In the genomic region with DNA sequence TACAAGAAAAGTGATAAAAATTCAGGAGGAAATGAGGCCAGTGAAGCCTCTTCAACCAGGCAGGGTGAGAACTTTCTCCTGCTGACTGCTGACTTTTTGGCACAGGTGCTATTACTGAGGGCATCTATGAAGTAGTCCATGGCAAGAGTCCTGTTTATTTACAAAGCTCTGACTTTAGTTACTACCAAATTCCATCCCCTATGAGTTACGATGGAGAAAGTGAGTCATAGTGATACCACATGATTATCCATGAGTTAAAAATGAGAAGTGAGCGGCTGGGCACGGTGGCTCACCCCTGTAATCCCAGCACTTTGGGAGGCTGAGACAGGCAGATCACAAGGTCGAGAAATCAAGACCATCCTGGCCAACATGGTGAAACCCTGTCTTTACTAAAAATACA, we compare ENCODE assay signal across 17 cellular contexts. TPM values are rescaled to one million over a fixed set of nuclear protein-coding genes. Genes with fewer than 3 reads are reported as not detected.
DNase-seq lines count a peak whose midpoint lies in the region; ATAC-seq and TF ChIP-seq lines count a peak whose summit lies in the region.
"Had no signal": no experiment of that assay in that cellular context is flagged by ENCODE, and none has a peak within 500 bp of the region (broad histone marks: within the 10 kb centered on the region; RNA-seq: fewer than 3 reads in every experiment).

No MANE protein-coding gene starts in this region.

- H3K36me3 ChIP-seq in Peyer's patch = no peaks in the 10 kb centered on the region
- H3K36me3 ChIP-seq: heart right ventricle, left lung had no signal

- no peaks in the 10 kb centered on the region for H3K9me3 ChIP-seq in Peyer's patch

- ATAC-seq in GM21515 (IDR thresholded peaks at IDR 0.05; ENCODE audit: unreplicated experiment) (no peak), HG02571 (IDR thresholded peaks at IDR 0.05; ENCODE audit: unreplicated experiment) (no peak), HG03521 (IDR thresholded peaks at IDR 0.05; ENCODE audit: unreplicated experiment) (no peak)
- ATAC-seq: heart right ventricle; left lung; naive thymus-derived CD8-positive, alpha-beta T cell; stimulated activated naive B cell treated with anti-CD40 and anti-IgM and Interleukin-4, amounts not matched to agents 10 μg/mL and 1 μg/mL and 100 μg/mL, for 72 hours had no signal

- H3K4me1 ChIP-seq in Peyer's patch = no peaks in the 10 kb centered on the region
- H3K4me1 ChIP-seq: left lung had no signal

- no peak for TF ChIP-seq CTCF in Peyer's patch (IDR thresholded peaks at IDR 0.05)

- TF ChIP-seq POLR2A in Peyer's patch (IDR thresholded peaks at IDR 0.05) = no peak

- DNase-seq in Daoy (ENCODE audit: low read depth) (peak; percentile 37), LoVo (ENCODE audit: low spot score) (peak; percentile 48), astrocyte of the hippocampus (ENCODE audit: low read depth, low spot score) (peak; percentile 86), iris pigment epithelial cell (ENCODE audit: low read depth) (peak; percentile 60), Peyer's patch (no peak)
- DNase-seq: activated CD4-positive, alpha-beta memory T cell treated with anti-CD3 and anti-CD28 coated beads for 36 hours; anterior cingulate cortex; heart right ventricle; left lung; naive thymus-derived CD8-positive, alpha-beta T cell; NCI-H1105 treated with DMSO at 0.1 percent for 48 hours; NCI-H510A treated with DMSO at 0.1 percent for 48 hours; stimulated activated CD4-positive, alpha-beta T cell treated with anti-CD3 and anti-CD28 coated beads, Interleukin-4, amount 100 ng/mL, for 1 hour; stimulated activated naive B cell treated with anti-CD40 and anti-IgM and Interleukin-4, amounts not matched to agents 10 μg/mL and 1 μg/mL and 100 μg/mL, for 72 hours had no signal

- no peaks in the 10 kb centered on the region for H3K27me3 ChIP-seq in Peyer's patch

- H3K4me3 ChIP-seq in Peyer's patch = no peak overlapping the region
- H3K4me3 ChIP-seq: heart right ventricle, left lung had no signal

- H3K27ac ChIP-seq in Peyer's patch = no peak overlapping the region
- H3K27ac ChIP-seq: heart right ventricle, left lung had no signal

RNA-seq across cellular contexts. Expression of gene CCDC3, which starts 19.9 kb away (rescaled TPM):
- total RNA-seq in Daoy (2014; rRNA removed; shearing (Covaris generic)) = 1.1 and 1.3 TPM in 2 replicates
- total RNA-seq in Peyer's patch = 1 to 10 TPM; 1.1 to 3.9 (median 2.7) TPM

Comparison
In these comparisons a context has a peak if more than half of its experiments do, and no peak if none do; other contexts are left out.
1. DNase-seq: peak in Daoy (single experiment), LoVo (single experiment), astrocyte of the hippocampus (single experiment) and iris pigment epithelial cell (single experiment); none in Peyer's patch (0 of 3).